In the genomic region with DNA sequence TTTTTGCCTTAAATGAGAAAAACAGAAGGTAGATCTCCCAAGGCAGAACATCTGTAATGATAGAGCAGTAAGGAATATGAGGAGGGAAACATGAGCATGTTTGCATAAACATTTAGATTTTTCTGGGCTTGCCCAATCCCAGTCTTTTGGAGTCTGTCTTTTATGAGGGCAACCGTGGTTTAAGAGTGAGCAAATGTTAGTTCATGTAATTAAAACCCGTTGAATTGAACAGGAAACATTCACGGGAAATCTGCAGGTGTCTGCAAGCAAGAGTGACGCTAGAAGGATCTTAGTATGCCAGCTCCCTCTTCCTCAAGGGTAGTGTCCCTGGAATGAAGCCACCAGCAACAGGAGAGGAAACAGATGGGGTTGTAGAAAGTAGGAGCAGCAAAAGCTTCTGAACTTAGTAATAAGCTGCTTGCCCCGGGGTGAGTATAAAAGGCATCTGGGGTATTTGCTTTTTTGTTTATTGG, we compare ENCODE assay signal across 7 cellular contexts.
DNase-seq lines count a peak whose midpoint lies in the region; ATAC-seq, FAIRE-seq and TF ChIP-seq lines count a peak whose summit lies in the region.

No MANE protein-coding gene starts in this region.

- TF ChIP-seq EP300 in K562 (IDR thresholded peaks at IDR 0.05; ENCODE audit: low read length), result no peak

- H3K36me3 ChIP-seq in K562 (ENCODE audit: control insufficient read depth, insufficient read depth, low read length), result no peaks in the 10 kb centered on the region

- H3K4me3 ChIP-seq in GM08714 (ENCODE audit: low read length) (peak overlapping the region; percentile 72; the same call in 1 of the 2 replicates), K562 (no peak overlapping the region)

- H3K9ac ChIP-seq in K562 (ENCODE audit: insufficient read depth in 1 of 2, low read depth in 2 of 2, low read length in 2 of 2), result no peak overlapping the region

- in situ Hi-C loops in K562 (cut with MboI), result no loop called here

- no peak for TF ChIP-seq POLR2A in K562 (conservative IDR thresholded peaks at IDR 0.05)

- H3K27ac ChIP-seq in K562 (ENCODE audit: extremely low read depth, low read depth, low read length), result no peak overlapping the region

- POLR2A ChIA-PET in K562 (lab: Yijun Ruan, JAX), result interaction anchor here (0.6 to 1.3 kb wide), 5 partner anchors 14 to 332 kb away, joined by 3 to 7 read pairs (median 4); no protein-coding TSS in a partner anchor

- H3K4me1 ChIP-seq in K562 (replicated peaks in 1 of 2; ENCODE audit: control insufficient read depth in 2 of 2, insufficient read depth in 2 of 2, low read length in 2 of 2), result peaks cover under 1 to 35% of the 10 kb centered on the region in 2 experiments; a peak in 4 of 5 replicates

- no peaks in the 10 kb centered on the region for H4K20me1 ChIP-seq in K562 (replicated peaks; ENCODE audit: control insufficient read depth, insufficient read depth, low read length)

- ATAC-seq in K562, result no peak
- no peak for ATAC-seq in GM21526 (IDR thresholded peaks at IDR 0.05; ENCODE audit: low FRiP score, unreplicated experiment)
- ATAC-seq in HG02678 (IDR thresholded peaks at IDR 0.05; ENCODE audit: unreplicated experiment), result no peak

- intact Hi-C loops in K562 (cut with micrococcal nuclease), result loop anchor here (5.0 to 10.0 kb wide), 2 partner anchors 75 to 107 kb away; no protein-coding TSS in a partner anchor

- TF ChIP-seq RAD21 in K562 (CRISPR knock-in tag; conservative IDR thresholded peaks at IDR 0.05 in 1 of 2, IDR thresholded peaks at IDR 0.05 in 1 of 2), result no peak

- peak overlapping the region; percentile 63 for H2AFZ ChIP-seq in K562 (ENCODE audit: low read depth, low read length)

- no peaks in the 10 kb centered on the region for H3K9me3 ChIP-seq in K562 (replicated peaks; ENCODE audit: control insufficient read depth, insufficient read depth, low read depth, low read length)

- H3K79me2 ChIP-seq in K562 (ENCODE audit: control insufficient read depth, insufficient read depth, low read length), result no peaks in the 10 kb centered on the region

- CTCF ChIA-PET in K562 (lab: Yijun Ruan, JAX; ENCODE audit: low intra/inter-chr PET ratio), result no interaction called here

- no peaks in the 10 kb centered on the region for H3K9me1 ChIP-seq in K562 (ENCODE audit: control insufficient read depth, insufficient read depth, low read length)

- TF ChIP-seq CTCF in K562 (IDR thresholded peaks at IDR 0.05 in 2 of 3, conservative IDR thresholded peaks at IDR 0.05 in 1 of 3; ENCODE audit: insufficient read depth in 2 of 3, low read depth in 1 of 3, low read length in 3 of 3), result no peak

- no peak for FAIRE-seq in K562 (lab: Jason Lieb, UNC)

- BruUV-seq in K562 (replicated peaks; lab: Mats Ljungman, UMichigan), result no TSS peak

- WGBS in K562 (ENCODE audit: insufficient coverage, low coverage, missing lambda C conversion rate), result 31% methylated on average over 4 of the region's 5 CpGs

- H3K27me3 ChIP-seq in K562 (ENCODE audit: control insufficient read depth in 2 of 2, insufficient read depth in 2 of 2, low read length in 2 of 2), result no peaks in the 10 kb centered on the region

- DNase-seq in NCI-H2107 treated with DMSO at 0.1 percent for 48 hours (lab: John Stamatoyannopoulos, UW; ENCODE audit: unreplicated experiment) (peak; percentile 86), K562 (ENCODE audit: extremely low read depth in 1 of 4, low spot score in 3 of 4) (no peak), lung microvascular endothelial cell (ENCODE audit: low read depth in 2 of 2) (peak; percentile 26 to 83)
- DNase-seq in stimulated activated CD4-positive, alpha-beta T cell treated with anti-CD3 and anti-CD28 coated beads, Interleukin-4, amount 100 ng/mL, for 1 hour, result no peak

- H3K4me2 ChIP-seq in K562 (ENCODE audit: insufficient read depth, low read length), result no peak overlapping the region

TF ChIP-seq in K562, 482 proteins besides CTCF, POLR2A, EP300 and RAD21:
- TF ChIP-seq PTTG1 (tag; IDR thresholded peaks at IDR 0.05; ENCODE audit: low read depth) (no peak), ZNF592 (IDR thresholded peaks at IDR 0.05) (no peak), ZNF41 (CRISPR knock-in tag; conservative IDR thresholded peaks at IDR 0.05) (no peak), TGIF2 (CRISPR knock-in tag; IDR thresholded peaks at IDR 0.05) (no peak)
- TF ChIP-seq, protein P1, sequence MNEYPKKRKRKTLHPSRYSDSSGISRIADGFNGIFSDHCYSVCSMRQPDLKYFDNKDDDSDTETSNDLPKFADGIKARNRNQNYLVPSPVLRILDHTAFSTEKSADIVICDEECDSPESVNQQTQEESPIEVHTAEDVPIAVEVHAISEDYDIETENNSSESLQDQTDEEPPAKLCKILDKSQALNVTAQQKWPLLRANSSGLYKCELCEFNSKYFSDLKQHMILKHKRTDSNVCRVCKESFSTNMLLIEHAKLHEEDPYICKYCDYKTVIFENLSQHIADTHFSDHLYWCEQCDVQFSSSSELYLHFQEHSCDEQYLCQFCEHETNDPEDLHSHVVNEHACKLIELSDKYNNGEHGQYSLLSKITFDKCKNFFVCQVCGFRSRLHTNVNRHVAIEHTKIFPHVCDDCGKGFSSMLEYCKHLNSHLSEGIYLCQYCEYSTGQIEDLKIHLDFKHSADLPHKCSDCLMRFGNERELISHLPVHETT (CRISPR knock-in tag; conservative IDR thresholded peaks at IDR 0.05 in 1 of 2, IDR thresholded peaks at IDR 0.05 in 1 of 2), result no peak
- TF ChIP-seq, protein P2, sequence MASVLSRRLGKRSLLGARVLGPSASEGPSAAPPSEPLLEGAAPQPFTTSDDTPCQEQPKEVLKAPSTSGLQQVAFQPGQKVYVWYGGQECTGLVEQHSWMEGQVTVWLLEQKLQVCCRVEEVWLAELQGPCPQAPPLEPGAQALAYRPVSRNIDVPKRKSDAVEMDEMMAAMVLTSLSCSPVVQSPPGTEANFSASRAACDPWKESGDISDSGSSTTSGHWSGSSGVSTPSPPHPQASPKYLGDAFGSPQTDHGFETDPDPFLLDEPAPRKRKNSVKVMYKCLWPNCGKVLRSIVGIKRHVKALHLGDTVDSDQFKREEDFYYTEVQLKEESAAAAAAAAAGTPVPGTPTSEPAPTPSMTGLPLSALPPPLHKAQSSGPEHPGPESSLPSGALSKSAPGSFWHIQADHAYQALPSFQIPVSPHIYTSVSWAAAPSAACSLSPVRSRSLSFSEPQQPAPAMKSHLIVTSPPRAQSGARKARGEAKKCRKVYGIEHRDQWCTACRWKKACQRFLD (CRISPR knock-in tag; IDR thresholded peaks at IDR 0.05), result peak; percentile 26; the same call in 1 of the 2 replicates

Comparison
In these comparisons a context has a peak if more than half of its experiments do, and no peak if none do; other contexts are left out.
1. DNase-seq: peak in NCI-H2107 treated with DMSO at 0.1 percent for 48 hours (single experiment) and lung microvascular endothelial cell (2 of 2); none in K562 (0 of 4) and stimulated activated CD4-positive, alpha-beta T cell treated with anti-CD3 and anti-CD28 coated beads, Interleukin-4, amount 100 ng/mL, for 1 hour (single experiment).